Comparison of ENCODE assay signal across 8 cellular contexts in genomic region chr12:121209221-121209620, GRCh38. TPM values are rescaled to one million over a fixed set of nuclear protein-coding genes. Genes with fewer than 3 reads are reported as not detected.
DNase-seq lines count a peak whose midpoint lies in the region; ATAC-seq lines count a peak whose summit lies in the region.

No MANE protein-coding gene starts in this region.

- H3K27ac ChIP-seq in mesodermal cell (ENCODE audit: low read depth, low read length, severe bottlenecking) (no peak overlapping the region), thymus (ENCODE audit: low read depth) (no peak overlapping the region)

- 82 to 94% methylated on average over 10 to 13 of the region's 15 CpGs for WGBS in mesodermal cell (ENCODE audit: insufficient coverage in 2 of 2), 2 experiments
- 96% methylated on average over 15 of the region's 15 CpGs for WGBS in thymus

- CTCF ChIA-PET in activated CD4-positive, alpha-beta memory T cell treated with anti-CD3 and anti-CD28 coated beads, Interleukin-2, amount 10 ng/mL, durations not matched to agents 7 days and 5 days (lab: Charles Lee): no interaction called here

- peak overlapping the region; percentile 79 for H3K4me3 ChIP-seq in mesodermal cell (ENCODE audit: extremely low read depth, insufficient read depth, low read length, poor library complexity, severe bottlenecking)
- H3K4me3 ChIP-seq in thymus (ENCODE audit: low read length): peak overlapping the region; percentile 64

- ATAC-seq in HG02852 (IDR thresholded peaks at IDR 0.05; ENCODE audit: unreplicated experiment) (no peak), HG03280 (IDR thresholded peaks at IDR 0.05; ENCODE audit: unreplicated experiment) (no peak)

- H3K9me3 Mint-ChIP-seq in activated CD4-positive, alpha-beta memory T cell treated with anti-CD3 and anti-CD28 coated beads, Interleukin-2, amount 10 ng/mL, durations not matched to agents 7 days and 5 days: peaks cover 3% of the 10 kb centered on the region

- H3K27me3 Mint-ChIP-seq in activated CD4-positive, alpha-beta memory T cell treated with anti-CD3 and anti-CD28 coated beads, Interleukin-2, amount 10 ng/mL, durations not matched to agents 7 days and 5 days: peaks cover 3% of the 10 kb centered on the region

- peak; percentile 63 for DNase-seq in activated effector memory CD4-positive, alpha-beta T cell treated with anti-CD3 and anti-CD28 coated beads, Interleukin-2, amount 50 U/mL, for 16 hours
- DNase-seq in activated effector memory CD4-positive, alpha-beta T cell treated with Interleukin-2 at 50 U/mL for 16 hours: no peak
- no peak for DNase-seq in activated CD4-positive, alpha-beta memory T cell treated with anti-CD3 and anti-CD28 coated beads, Interleukin-2, amount 10 ng/mL, durations not matched to agents 7 days and 5 days
- DNase-seq in hypothalamus (lab: John Stamatoyannopoulos, UW): no peak

- H3K9me3 ChIP-seq in mesodermal cell (ENCODE audit: control insufficient read depth, low read length): no peaks in the 10 kb centered on the region
- no peaks in the 10 kb centered on the region for H3K9me3 ChIP-seq in thymus (ENCODE audit: control insufficient read depth)

- peaks cover 50% of the 10 kb centered on the region for H3K4me1 Mint-ChIP-seq in activated CD4-positive, alpha-beta memory T cell treated with anti-CD3 and anti-CD28 coated beads, Interleukin-2, amount 10 ng/mL, durations not matched to agents 7 days and 5 days

- H3K36me3 ChIP-seq in mesodermal cell (ENCODE audit: control insufficient read depth, insufficient read depth, low read length): peaks cover 9% of the 10 kb centered on the region
- no peaks in the 10 kb centered on the region for H3K36me3 ChIP-seq in thymus (ENCODE audit: control insufficient read depth, insufficient read depth)

- H3K4me1 ChIP-seq in mesodermal cell (ENCODE audit: control insufficient read depth, insufficient read depth, low read length, poor library complexity, severe bottlenecking): peaks cover under 1% of the 10 kb centered on the region
- peaks cover 3% of the 10 kb centered on the region for H3K4me1 ChIP-seq in thymus (ENCODE audit: control insufficient read depth, insufficient read depth, low read length)

- POLR2A ChIA-PET in activated CD4-positive, alpha-beta memory T cell treated with anti-CD3 and anti-CD28 coated beads, Interleukin-2, amount 10 ng/mL, durations not matched to agents 7 days and 5 days (lab: Charles Lee): interaction anchor here (0.9 to 8.6 kb wide), 3 partner anchors 11 to 65 kb away, joined by 3 to 177 read pairs (median 5); no protein-coding TSS in a partner anchor

- H3K4me3 Mint-ChIP-seq in activated CD4-positive, alpha-beta memory T cell treated with anti-CD3 and anti-CD28 coated beads, Interleukin-2, amount 10 ng/mL, durations not matched to agents 7 days and 5 days: peak overlapping the region; percentile 83

- peak overlapping the region; percentile 88 for H3K27ac Mint-ChIP-seq in activated CD4-positive, alpha-beta memory T cell treated with anti-CD3 and anti-CD28 coated beads, Interleukin-2, amount 10 ng/mL, durations not matched to agents 7 days and 5 days

- H3K36me3 Mint-ChIP-seq in activated CD4-positive, alpha-beta memory T cell treated with anti-CD3 and anti-CD28 coated beads, Interleukin-2, amount 10 ng/mL, durations not matched to agents 7 days and 5 days (ENCODE audit: low read depth): peaks cover 33% of the 10 kb centered on the region

- no peaks in the 10 kb centered on the region for H3K27me3 ChIP-seq in thymus (ENCODE audit: control insufficient read depth, insufficient read depth)

RNA-seq across cellular contexts. Expression of gene P2RX4, which starts 0.7 kb away (rescaled TPM):
- total RNA-seq in activated CD4-positive, alpha-beta memory T cell treated with anti-CD3 and anti-CD28 coated beads, Interleukin-2, amount 10 ng/mL, durations not matched to agents 7 days and 5 days: 100 to 1,000 TPM; 117 to 125 TPM
- polyA plus RNA-seq in mesodermal cell (2013, experiment 1 of 2): 41.9 TPM
- polyA plus RNA-seq in mesodermal cell (2013, experiment 2 of 2): 30.7 TPM
- polyA plus RNA-seq in thymus: 15.2 TPM
